ENCODE assay signal across 12 cellular contexts in genomic region chr12:65838330-65838976, GRCh38. TPM values are rescaled to one million over a fixed set of nuclear protein-coding genes. Genes with fewer than 3 reads are reported as not detected.
"Had no signal": no experiment of that assay in that cellular context is flagged by ENCODE, and none has a peak within 500 bp of the region (broad histone marks: within the 10 kb centered on the region; RNA-seq: fewer than 3 reads in every experiment).

No MANE protein-coding gene starts in this region.

- H3K4me1 Mint-ChIP-seq: activated naive CD8-positive, alpha-beta T cell treated with anti-CD3 and anti-CD28 coated beads, Interleukin-2, amount 10 ng/mL, durations not matched to agents 7 days and 5 days; stimulated activated memory B cell treated with anti-CD40 and anti-IgM and Interleukin-4, amounts not matched to agents 10 μg/mL and 1 μg/mL and 100 μg/mL, for 72 hours had no signal

- H3K9ac ChIP-seq: neural progenitor cell had no signal

- H3K4me3 ChIP-seq: lower lobe of right lung, neural progenitor cell, thyroid gland had no signal

- DNase-seq: activated CD4-positive, alpha-beta T cell treated with anti-CD3 and anti-CD28 coated beads, Interleukin-2, amount 50 U/mL, for 1 hour; activated CD8-positive, alpha-beta memory T cell treated with anti-CD3 and anti-CD28 coated beads for 24 hours; activated naive CD8-positive, alpha-beta T cell treated with anti-CD3 and anti-CD28 coated beads, Interleukin-2, amount 10 ng/mL, durations not matched to agents 7 days and 5 days; effector memory CD4-positive, alpha-beta T cell; head of caudate nucleus; lower lobe of right lung; thyroid gland had no signal

- H3K27ac Mint-ChIP-seq: activated naive CD8-positive, alpha-beta T cell treated with anti-CD3 and anti-CD28 coated beads, Interleukin-2, amount 10 ng/mL, durations not matched to agents 7 days and 5 days; dendritic cell treated with granulocyte-macrophage colony-stimulating factor and Interleukin-4, amounts not matched to agents 40 ng/mL and 50 ng/mL, for 4 days; neural progenitor cell; stimulated activated memory B cell treated with anti-CD40 and anti-IgM and Interleukin-4, amounts not matched to agents 10 μg/mL and 1 μg/mL and 100 μg/mL, for 72 hours had no signal

- H3K4me1 ChIP-seq: lower lobe of right lung, neural progenitor cell, thyroid gland had no signal

- H3K27ac ChIP-seq: lower lobe of right lung, neural progenitor cell, thyroid gland had no signal

- H3K36me3 Mint-ChIP-seq: activated naive CD8-positive, alpha-beta T cell treated with anti-CD3 and anti-CD28 coated beads, Interleukin-2, amount 10 ng/mL, durations not matched to agents 7 days and 5 days; stimulated activated memory B cell treated with anti-CD40 and anti-IgM and Interleukin-4, amounts not matched to agents 10 μg/mL and 1 μg/mL and 100 μg/mL, for 72 hours had no signal

- H3K9me3 Mint-ChIP-seq: activated naive CD8-positive, alpha-beta T cell treated with anti-CD3 and anti-CD28 coated beads, Interleukin-2, amount 10 ng/mL, durations not matched to agents 7 days and 5 days; dendritic cell treated with granulocyte-macrophage colony-stimulating factor and Interleukin-4, amounts not matched to agents 40 ng/mL and 50 ng/mL, for 4 days; mesothelial cell of epicardium; neural progenitor cell; stimulated activated memory B cell treated with anti-CD40 and anti-IgM and Interleukin-4, amounts not matched to agents 10 μg/mL and 1 μg/mL and 100 μg/mL, for 72 hours had no signal

- H3K4me2 ChIP-seq: neural progenitor cell had no signal

- H3K27me3 Mint-ChIP-seq: stimulated activated memory B cell treated with anti-CD40 and anti-IgM and Interleukin-4, amounts not matched to agents 10 μg/mL and 1 μg/mL and 100 μg/mL, for 72 hours had no signal

- H3K27me3 ChIP-seq: neural progenitor cell, thyroid gland had no signal

- H3K4me3 Mint-ChIP-seq: activated naive CD8-positive, alpha-beta T cell treated with anti-CD3 and anti-CD28 coated beads, Interleukin-2, amount 10 ng/mL, durations not matched to agents 7 days and 5 days; dendritic cell treated with granulocyte-macrophage colony-stimulating factor and Interleukin-4, amounts not matched to agents 40 ng/mL and 50 ng/mL, for 4 days; mesothelial cell of epicardium; neural progenitor cell; stimulated activated memory B cell treated with anti-CD40 and anti-IgM and Interleukin-4, amounts not matched to agents 10 μg/mL and 1 μg/mL and 100 μg/mL, for 72 hours had no signal

- H2AFZ ChIP-seq: neural progenitor cell had no signal

- ATAC-seq: activated CD4-positive, CD25-positive, alpha-beta regulatory T cell treated with anti-CD3 and anti-CD28 coated beads, Interleukin-2, amount 50 U/mL, for 24 hours; lower lobe of right lung; stimulated activated memory B cell treated with anti-CD40 and anti-IgM and Interleukin-4, amounts not matched to agents 10 μg/mL and 1 μg/mL and 100 μg/mL, for 72 hours had no signal

- H3K9me3 ChIP-seq: lower lobe of right lung, thyroid gland had no signal

- H3K36me3 ChIP-seq: lower lobe of right lung, neural progenitor cell, thyroid gland had no signal

RNA-seq across cellular contexts. Expression of gene HMGA2, which starts 14.2 kb away (rescaled TPM):
- total RNA-seq: activated naive CD8-positive, alpha-beta T cell treated with anti-CD3 and anti-CD28 coated beads, Interleukin-2, amount 10 ng/mL, durations not matched to agents 7 days and 5 days; lower lobe of right lung had no signal
